Comparison of ENCODE assay signal across 22 cellular contexts in genomic region chr3:125694761-125695294, GRCh38.
A peak's percentile ranks its signal among the peaks of the same experiment; 100 is the strongest.
DNase-seq lines count a peak whose midpoint lies in the region; TF ChIP-seq lines count a peak whose summit lies in the region.
"Had no signal": no experiment of that assay in that cellular context is flagged by ENCODE, and none has a peak within 500 bp of the region (broad histone marks: within the 10 kb centered on the region; RNA-seq: fewer than 3 reads in every experiment).

No MANE protein-coding gene starts in this region.

- no peak overlapping the region for H3K4me3 Mint-ChIP-seq in nephron progenitor cell
- H3K4me3 Mint-ChIP-seq: activated CD8-positive, alpha-beta T cell treated with anti-CD3 and anti-CD28 coated beads for 36 hours; activated naive CD4-positive, alpha-beta T cell treated with anti-CD3 and anti-CD28 coated beads, Interleukin-2, amount 50 U/mL, for 24 hours; activated T-helper 17 cell treated with anti-CD3 and anti-CD28 coated beads, Interleukin-2, amount 50 U/mL, for 72 hours; CD14-positive monocyte; effector memory CD8-positive, alpha-beta T cell; mesothelial cell of epicardium; naive thymus-derived CD4-positive, alpha-beta T cell; stimulated activated naive CD8-positive, alpha-beta T cell treated with anti-CD3 and anti-CD28 coated beads, Interleukin-15, amount 100 ng/mL, for 72 hours; T-helper 17 cell had no signal

- H3K36me3 Mint-ChIP-seq in nephron progenitor cell (ENCODE audit: low read depth) = no peaks in the 10 kb centered on the region
- H3K36me3 Mint-ChIP-seq: activated naive CD4-positive, alpha-beta T cell treated with anti-CD3 and anti-CD28 coated beads, Interleukin-2, amount 50 U/mL, for 24 hours; CD14-positive monocyte; mesothelial cell of epicardium; naive thymus-derived CD4-positive, alpha-beta T cell had no signal

- DNase-seq in DMS53 (lab: John Stamatoyannopoulos, UW) = peak; percentile 2
- no peak for DNase-seq in DMS53 treated with DMSO at 0.1 percent for 48 hours (lab: John Stamatoyannopoulos, UW; ENCODE audit: unreplicated experiment)
- peak; percentile 93 for DNase-seq in NCI-H128 (lab: John Stamatoyannopoulos, UW; ENCODE audit: unreplicated experiment)
- peak; percentile 21 for DNase-seq in NCI-H510A (lab: John Stamatoyannopoulos, UW)
- no peak for DNase-seq in nephron progenitor cell
- DNase-seq in NCI-H1048 (lab: John Stamatoyannopoulos, UW) = no peak
- DNase-seq in DMS 273 (lab: John Stamatoyannopoulos, UW; ENCODE audit: unreplicated experiment) = no peak
- DNase-seq in MV-4-11 (lab: John Stamatoyannopoulos, UW) = no peak
- DNase-seq: activated CD8-positive, alpha-beta T cell treated with anti-CD3 and anti-CD28 coated beads for 36 hours; cortex of kidney; effector memory CD8-positive, alpha-beta T cell; erythroblast; kidney; naive thymus-derived CD4-positive, alpha-beta T cell; NCI-H146; NCI-H524 treated with DMSO at 0.1 percent for 48 hours; stimulated activated naive CD8-positive, alpha-beta T cell treated with anti-CD3 and anti-CD28 coated beads, Interleukin-15, amount 100 ng/mL, for 72 hours; T-helper 17 cell had no signal

- no peak for TF ChIP-seq CTCF in nephron progenitor cell (IDR thresholded peaks at IDR 0.05)

- peaks cover 15% of the 10 kb centered on the region for H3K4me1 Mint-ChIP-seq in nephron progenitor cell
- H3K4me1 Mint-ChIP-seq: activated naive CD4-positive, alpha-beta T cell treated with anti-CD3 and anti-CD28 coated beads, Interleukin-2, amount 50 U/mL, for 24 hours; activated T-helper 17 cell treated with anti-CD3 and anti-CD28 coated beads, Interleukin-2, amount 50 U/mL, for 72 hours; CD14-positive monocyte; T-helper 17 cell had no signal

- peaks cover 3% of the 10 kb centered on the region for H3K9me3 Mint-ChIP-seq in nephron progenitor cell
- H3K9me3 Mint-ChIP-seq: activated CD8-positive, alpha-beta T cell treated with anti-CD3 and anti-CD28 coated beads for 36 hours; activated naive CD4-positive, alpha-beta T cell treated with anti-CD3 and anti-CD28 coated beads, Interleukin-2, amount 50 U/mL, for 24 hours; activated T-helper 17 cell treated with anti-CD3 and anti-CD28 coated beads, Interleukin-2, amount 50 U/mL, for 72 hours; effector memory CD8-positive, alpha-beta T cell; naive thymus-derived CD4-positive, alpha-beta T cell; stimulated activated naive CD8-positive, alpha-beta T cell treated with anti-CD3 and anti-CD28 coated beads, Interleukin-15, amount 100 ng/mL, for 72 hours had no signal

- H3K27ac Mint-ChIP-seq in nephron progenitor cell = peak overlapping the region; percentile 1
- H3K27ac Mint-ChIP-seq: activated CD8-positive, alpha-beta T cell treated with anti-CD3 and anti-CD28 coated beads for 36 hours; activated T-helper 17 cell treated with anti-CD3 and anti-CD28 coated beads, Interleukin-2, amount 50 U/mL, for 72 hours; CD14-positive monocyte; effector memory CD8-positive, alpha-beta T cell; mesothelial cell of epicardium; naive thymus-derived CD4-positive, alpha-beta T cell; stimulated activated naive CD8-positive, alpha-beta T cell treated with anti-CD3 and anti-CD28 coated beads, Interleukin-15, amount 100 ng/mL, for 72 hours; T-helper 17 cell had no signal

- peaks cover 4% of the 10 kb centered on the region for H3K27me3 Mint-ChIP-seq in nephron progenitor cell (ENCODE audit: low read depth, poor library complexity)
- H3K27me3 Mint-ChIP-seq: activated CD8-positive, alpha-beta T cell treated with anti-CD3 and anti-CD28 coated beads for 36 hours had no signal

Comparison
In these comparisons a context has a peak if more than half of its experiments do, and no peak if none do; other contexts are left out.
1. DNase-seq: peak in DMS53 (single experiment), NCI-H128 (single experiment) and NCI-H510A (single experiment); none in DMS53 treated with DMSO at 0.1 percent for 48 hours (single experiment), nephron progenitor cell (single experiment), NCI-H1048 (single experiment), DMS 273 (single experiment) and MV-4-11 (single experiment).